9 cellular contexts compared by ENCODE assay signal in the genomic region with DNA sequence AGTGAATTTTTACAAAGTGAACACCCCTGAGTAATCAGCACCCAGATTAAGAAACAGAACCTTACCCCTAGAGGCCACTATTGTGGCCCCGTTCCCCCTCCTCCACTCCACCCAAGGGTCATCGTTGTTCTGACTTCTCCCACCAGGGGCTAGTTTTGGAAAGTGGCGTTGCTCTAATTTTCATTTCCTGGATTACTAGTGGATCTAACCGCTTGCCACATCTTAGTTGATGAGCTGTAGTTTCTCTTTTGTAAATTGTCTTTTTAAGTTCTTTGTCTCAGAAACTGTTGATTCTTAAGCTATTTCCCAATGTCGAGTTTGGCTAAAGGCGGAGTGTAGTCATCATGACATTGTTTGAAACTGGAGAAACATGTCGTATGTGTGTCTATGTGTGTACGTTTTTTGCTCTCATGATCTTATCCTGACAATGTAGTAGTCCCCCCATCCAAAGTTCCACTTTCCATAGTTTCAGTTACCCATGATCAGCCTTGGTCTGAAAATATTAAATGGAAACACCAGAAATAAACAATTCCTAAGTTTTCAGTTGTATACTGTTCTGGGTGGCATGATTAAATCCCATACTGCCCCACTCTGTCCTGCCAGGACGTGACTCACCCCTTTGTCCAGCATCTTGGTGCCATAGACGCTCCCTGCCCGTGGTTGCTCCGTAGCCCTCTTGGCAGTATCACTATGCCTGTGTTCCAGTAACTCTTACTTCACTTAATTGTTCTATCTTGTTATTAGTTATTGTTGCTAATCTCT.
DNase-seq lines count a peak whose midpoint lies in the region; ATAC-seq, FAIRE-seq and TF ChIP-seq lines count a peak whose summit lies in the region.
"Had no signal": no experiment of that assay in that cellular context is flagged by ENCODE, and none has a peak within 500 bp of the region (broad histone marks: within the 10 kb centered on the region; RNA-seq: fewer than 3 reads in every experiment).

No MANE protein-coding gene starts in this region.

- BruUV-seq in Calu3 (replicated peaks; lab: Mats Ljungman, UMichigan), result no TSS peak

- CTCF ChIA-PET in Calu3 (lab: Charles Lee), result no interaction called here

- no peaks in the 10 kb centered on the region for H3K27me3 Mint-ChIP-seq in stimulated activated memory B cell treated with anti-CD40 and anti-IgM and Interleukin-4, amounts not matched to agents 10 μg/mL and 1 μg/mL and 100 μg/mL, for 72 hours
- H3K27me3 Mint-ChIP-seq in Calu3 (ENCODE audit: unreplicated experiment), result no peaks in the 10 kb centered on the region

- H3K4me3 Mint-ChIP-seq in stimulated activated memory B cell treated with anti-CD40 and anti-IgM and Interleukin-4, amounts not matched to agents 10 μg/mL and 1 μg/mL and 100 μg/mL, for 72 hours, result no peak overlapping the region
- no peak overlapping the region for H3K4me3 Mint-ChIP-seq in Calu3 (ENCODE audit: low read depth, unreplicated experiment)

- H3K36me3 Mint-ChIP-seq in stimulated activated memory B cell treated with anti-CD40 and anti-IgM and Interleukin-4, amounts not matched to agents 10 μg/mL and 1 μg/mL and 100 μg/mL, for 72 hours, result no peaks in the 10 kb centered on the region
- H3K36me3 Mint-ChIP-seq in Calu3 (ENCODE audit: insufficient read depth, unreplicated experiment), result no peaks in the 10 kb centered on the region

- no peak overlapping the region for H3K4me3 ChIP-seq in fibroblast of villous mesenchyme (ENCODE audit: low read depth, low read length)

- FAIRE-seq in RCC 7860 (lab: Jason Lieb, UNC), result peak; percentile 29
- FAIRE-seq: keratinocyte had no signal

- TF ChIP-seq CTCF in GM12874 (IDR thresholded peaks at IDR 0.05; ENCODE audit: insufficient read depth, low read depth, low read length) (peak; percentile 10; the same call in 1 of the 2 replicates), fibroblast of villous mesenchyme (IDR thresholded peaks at IDR 0.05; ENCODE audit: insufficient read depth, low read depth, low read length) (peak; percentile 33), Calu3 (IDR thresholded peaks at IDR 0.05; ENCODE audit: unreplicated experiment) (no peak)

- H3K9me3 Mint-ChIP-seq in stimulated activated memory B cell treated with anti-CD40 and anti-IgM and Interleukin-4, amounts not matched to agents 10 μg/mL and 1 μg/mL and 100 μg/mL, for 72 hours, result no peaks in the 10 kb centered on the region
- H3K9me3 Mint-ChIP-seq in Calu3 (ENCODE audit: low read depth, unreplicated experiment), result peaks cover 3% of the 10 kb centered on the region

- intact Hi-C loops in Calu3 (cut with micrococcal nuclease; ENCODE audit: unreplicated experiment), result no loop called here

- no peak for ATAC-seq in stimulated activated memory B cell treated with anti-CD40 and anti-IgM and Interleukin-4, amounts not matched to agents 10 μg/mL and 1 μg/mL and 100 μg/mL, for 72 hours
- ATAC-seq in GM18517 (IDR thresholded peaks at IDR 0.05; ENCODE audit: unreplicated experiment) (no peak), HG03439 (IDR thresholded peaks at IDR 0.05; ENCODE audit: unreplicated experiment) (no peak), HG02870 (IDR thresholded peaks at IDR 0.05; ENCODE audit: unreplicated experiment) (no peak)

- peaks cover 64% of the 10 kb centered on the region for H3K4me1 Mint-ChIP-seq in stimulated activated memory B cell treated with anti-CD40 and anti-IgM and Interleukin-4, amounts not matched to agents 10 μg/mL and 1 μg/mL and 100 μg/mL, for 72 hours
- H3K4me1 Mint-ChIP-seq in Calu3 (ENCODE audit: low read depth, unreplicated experiment), result peaks cover 63% of the 10 kb centered on the region

- H3K27ac Mint-ChIP-seq in stimulated activated memory B cell treated with anti-CD40 and anti-IgM and Interleukin-4, amounts not matched to agents 10 μg/mL and 1 μg/mL and 100 μg/mL, for 72 hours, result peak overlapping the region; percentile 16
- H3K27ac Mint-ChIP-seq in Calu3 (ENCODE audit: unreplicated experiment), result no peak overlapping the region

- DNase-seq in RCC 7860 (ENCODE audit: low spot score), result peak; percentile 63
- peak; percentile 35 for DNase-seq in fibroblast of villous mesenchyme (ENCODE audit: low read depth)
- DNase-seq in Calu3, result no peak
